Comparison of ENCODE assay signal across 1 cellular context in genomic region chr9:128142061-128142460, GRCh38.
TF ChIP-seq lines count a peak whose summit lies in the region.

No MANE protein-coding gene starts in this region.

TF ChIP-seq in HCT116, 20 proteins besides CTCF, POLR2A, EP300 and RAD21:
- TF ChIP-seq SP1 (IDR thresholded peaks at IDR 0.05; ENCODE audit: low read depth) (no peak), EZH2phosphoT487 (IDR thresholded peaks at IDR 0.05; ENCODE audit: borderline replicate concordance) (no peak), SRF (IDR thresholded peaks at IDR 0.05; ENCODE audit: low read depth) (no peak), ZBTB33 (IDR thresholded peaks at IDR 0.05; ENCODE audit: extremely low read depth, insufficient replicate concordance, low read length) (no peak), FOSL1 (IDR thresholded peaks at IDR 0.05; ENCODE audit: low read depth) (no peak), ZFX (IDR thresholded peaks at IDR 0.05) (no peak), JUND (IDR thresholded peaks at IDR 0.05) (no peak), ZNF274 (IDR thresholded peaks at IDR 0.05; ENCODE audit: low read depth, low read length) (no peak), EZH2 (IDR thresholded peaks at IDR 0.05) (no peak), MAX (IDR thresholded peaks at IDR 0.05) (no peak), ATF3 (IDR thresholded peaks at IDR 0.05) (no peak), ELF1 (IDR thresholded peaks at IDR 0.05; ENCODE audit: borderline replicate concordance, low read depth) (no peak), POLR2AphosphoS5 (IDR thresholded peaks at IDR 0.05; ENCODE audit: low read depth, low read length) (no peak), SIN3A (IDR thresholded peaks at IDR 0.05; ENCODE audit: low read depth) (no peak), TCF7L2 (IDR thresholded peaks at IDR 0.05; ENCODE audit: borderline replicate concordance, extremely low read depth, insufficient read depth, insufficient read length) (no peak), YY1 (IDR thresholded peaks at IDR 0.05; ENCODE audit: extremely low read depth, insufficient replicate concordance, low read depth, low read length) (no peak), CEBPB (IDR thresholded peaks at IDR 0.05; ENCODE audit: low read depth) (no peak), EGR1 (IDR thresholded peaks at IDR 0.05; ENCODE audit: low read depth) (no peak)
